Comparison of ENCODE assay signal across 17 cellular contexts in genomic region chr5:111635151-111635945, GRCh38.
A peak's percentile ranks its signal among the peaks of the same experiment; 100 is the strongest.
DNase-seq lines count a peak whose midpoint lies in the region; ATAC-seq and TF ChIP-seq lines count a peak whose summit lies in the region.
"Had no signal": no experiment of that assay in that cellular context is flagged by ENCODE, and none has a peak within 500 bp of the region (broad histone marks: within the 10 kb centered on the region; RNA-seq: fewer than 3 reads in every experiment).

No MANE protein-coding gene starts in this region.

- no peaks in the 10 kb centered on the region for H3K27me3 Mint-ChIP-seq in activated T-helper 1 cell treated with anti-CD3 and anti-CD28 coated beads, Interleukin-12 subunit alpha, Interleukin-12 subunit beta, Interleukin-2, Interleukin-4 antibody, amounts not matched to agents 30 ng/mL and 10 ng/mL and 1 ng/mL, durations not matched to agents 14 hours and 24 hours and 36 hours (ENCODE audit: insufficient read depth)
- H3K27me3 Mint-ChIP-seq: activated CD8-positive, alpha-beta T cell treated with anti-CD3 and anti-CD28 coated beads for 36 hours had no signal

- no peak overlapping the region for H3K4me3 Mint-ChIP-seq in activated T-helper 1 cell treated with anti-CD3 and anti-CD28 coated beads, Interleukin-12 subunit alpha, Interleukin-12 subunit beta, Interleukin-2, Interleukin-4 antibody, amounts not matched to agents 30 ng/mL and 10 ng/mL and 1 ng/mL, durations not matched to agents 14 hours and 24 hours and 36 hours
- H3K4me3 Mint-ChIP-seq: activated CD8-positive, alpha-beta T cell treated with anti-CD3 and anti-CD28 coated beads for 36 hours; effector memory CD8-positive, alpha-beta T cell; natural killer cell had no signal

- no peaks in the 10 kb centered on the region for H3K27me3 ChIP-seq in psoas muscle (ENCODE audit: insufficient read depth in 3 of 3, low read length in 2 of 3)

- peaks cover 11% of the 10 kb centered on the region for H3K4me1 ChIP-seq in psoas muscle

- no peak overlapping the region for H3K27ac ChIP-seq in psoas muscle
- H3K27ac ChIP-seq: SK-N-MC had no signal

- ATAC-seq in psoas muscle, result peak; percentile 68 to 88 (median 82)
- ATAC-seq: activated CD8-positive, alpha-beta T cell treated with anti-CD3 and anti-CD28 coated beads for 36 hours; effector memory CD8-positive, alpha-beta T cell; natural killer cell had no signal

- peak; percentile 63 for DNase-seq in NCI-H1105 (lab: John Stamatoyannopoulos, UW)
- DNase-seq in NCI-H526 treated with DMSO at 0.1 percent for 48 hours (lab: John Stamatoyannopoulos, UW), result peak; percentile 11
- peak; percentile 1 for DNase-seq in globus pallidus (ENCODE audit: low spot score)
- DNase-seq in psoas muscle, result no peak
- no peak for DNase-seq in effector CD4-positive, alpha-beta T cell
- no peak for DNase-seq in activated CD8-positive, alpha-beta memory T cell treated with anti-CD3 and anti-CD28 coated beads for 24 hours
- no peak for DNase-seq in activated T-helper 1 cell treated with anti-CD3 and anti-CD28 coated beads, Interleukin-12 subunit alpha, Interleukin-12 subunit beta, Interleukin-2, Interleukin-4 antibody, amounts not matched to agents 30 ng/mL and 10 ng/mL and 1 ng/mL, durations not matched to agents 14 hours and 24 hours and 36 hours (ENCODE audit: low spot score)
- no peak for DNase-seq in CD1c-positive myeloid dendritic cell (ENCODE audit: extremely low spot score)
- DNase-seq: activated CD8-positive, alpha-beta T cell treated with anti-CD3 and anti-CD28 coated beads for 36 hours; activated effector memory CD4-positive, alpha-beta T cell treated with anti-CD3 and anti-CD28 coated beads, Interleukin-2, amount 50 U/mL, for 16 hours; effector memory CD8-positive, alpha-beta T cell; KBM-7; kidney glomerular epithelial cell; natural killer cell; NCI-H187 treated with DMSO at 0.1 percent for 48 hours; stimulated activated naive CD4-positive, alpha-beta T cell had no signal

- intact Hi-C loops in psoas muscle (cut with DNase I), result no loop called here
- intact Hi-C loops in activated T-helper 1 cell treated with anti-CD3 and anti-CD28 coated beads, Interleukin-12 subunit alpha, Interleukin-12 subunit beta, Interleukin-2, Interleukin-4 antibody, amounts not matched to agents 30 ng/mL and 10 ng/mL and 1 ng/mL, durations not matched to agents 14 hours and 24 hours and 36 hours (cut with micrococcal nuclease), result no loop called here

- WGBS in psoas muscle, 3 donors, result 12 to 20% (median 14%) methylated on average over 7 of the region's 7 CpGs

- H3K36me3 ChIP-seq in psoas muscle (ENCODE audit: insufficient read depth in 1 of 2, low read depth in 1 of 2), result no peaks in the 10 kb centered on the region

- no peaks in the 10 kb centered on the region for H3K4me1 Mint-ChIP-seq in activated T-helper 1 cell treated with anti-CD3 and anti-CD28 coated beads, Interleukin-12 subunit alpha, Interleukin-12 subunit beta, Interleukin-2, Interleukin-4 antibody, amounts not matched to agents 30 ng/mL and 10 ng/mL and 1 ng/mL, durations not matched to agents 14 hours and 24 hours and 36 hours (ENCODE audit: low read depth)
- H3K4me1 Mint-ChIP-seq: natural killer cell had no signal

- no peak overlapping the region for H3K27ac Mint-ChIP-seq in activated T-helper 1 cell treated with anti-CD3 and anti-CD28 coated beads, Interleukin-12 subunit alpha, Interleukin-12 subunit beta, Interleukin-2, Interleukin-4 antibody, amounts not matched to agents 30 ng/mL and 10 ng/mL and 1 ng/mL, durations not matched to agents 14 hours and 24 hours and 36 hours
- H3K27ac Mint-ChIP-seq: activated CD8-positive, alpha-beta T cell treated with anti-CD3 and anti-CD28 coated beads for 36 hours; effector memory CD8-positive, alpha-beta T cell; natural killer cell had no signal

- peaks cover 22% of the 10 kb centered on the region for H3K9me3 Mint-ChIP-seq in activated T-helper 1 cell treated with anti-CD3 and anti-CD28 coated beads, Interleukin-12 subunit alpha, Interleukin-12 subunit beta, Interleukin-2, Interleukin-4 antibody, amounts not matched to agents 30 ng/mL and 10 ng/mL and 1 ng/mL, durations not matched to agents 14 hours and 24 hours and 36 hours

- no peaks in the 10 kb centered on the region for H3K36me3 Mint-ChIP-seq in activated T-helper 1 cell treated with anti-CD3 and anti-CD28 coated beads, Interleukin-12 subunit alpha, Interleukin-12 subunit beta, Interleukin-2, Interleukin-4 antibody, amounts not matched to agents 30 ng/mL and 10 ng/mL and 1 ng/mL, durations not matched to agents 14 hours and 24 hours and 36 hours (ENCODE audit: low read depth)

- H3K9me3 ChIP-seq in psoas muscle, result peaks cover 7% of the 10 kb centered on the region

- H3K4me3 ChIP-seq in psoas muscle, result peak overlapping the region; percentile 41
- H3K4me3 ChIP-seq: SK-N-MC had no signal

- TF ChIP-seq CTCF in psoas muscle (IDR thresholded peaks at IDR 0.05), result no peak

Comparison
In these comparisons a context has a peak if more than half of its experiments do, and no peak if none do; other contexts are left out.
1. DNase-seq: peak in NCI-H1105 (single experiment), NCI-H526 treated with DMSO at 0.1 percent for 48 hours (single experiment) and globus pallidus (single experiment); none in psoas muscle (0 of 2), effector CD4-positive, alpha-beta T cell (single experiment), activated CD8-positive, alpha-beta memory T cell treated with anti-CD3 and anti-CD28 coated beads for 24 hours (single experiment), activated T-helper 1 cell treated with anti-CD3 and anti-CD28 coated beads, Interleukin-12 subunit alpha, Interleukin-12 subunit beta, Interleukin-2, Interleukin-4 antibody, amounts not matched to agents 30 ng/mL and 10 ng/mL and 1 ng/mL, durations not matched to agents 14 hours and 24 hours and 36 hours (single experiment) and CD1c-positive myeloid dendritic cell (single experiment).